In the genomic region with DNA sequence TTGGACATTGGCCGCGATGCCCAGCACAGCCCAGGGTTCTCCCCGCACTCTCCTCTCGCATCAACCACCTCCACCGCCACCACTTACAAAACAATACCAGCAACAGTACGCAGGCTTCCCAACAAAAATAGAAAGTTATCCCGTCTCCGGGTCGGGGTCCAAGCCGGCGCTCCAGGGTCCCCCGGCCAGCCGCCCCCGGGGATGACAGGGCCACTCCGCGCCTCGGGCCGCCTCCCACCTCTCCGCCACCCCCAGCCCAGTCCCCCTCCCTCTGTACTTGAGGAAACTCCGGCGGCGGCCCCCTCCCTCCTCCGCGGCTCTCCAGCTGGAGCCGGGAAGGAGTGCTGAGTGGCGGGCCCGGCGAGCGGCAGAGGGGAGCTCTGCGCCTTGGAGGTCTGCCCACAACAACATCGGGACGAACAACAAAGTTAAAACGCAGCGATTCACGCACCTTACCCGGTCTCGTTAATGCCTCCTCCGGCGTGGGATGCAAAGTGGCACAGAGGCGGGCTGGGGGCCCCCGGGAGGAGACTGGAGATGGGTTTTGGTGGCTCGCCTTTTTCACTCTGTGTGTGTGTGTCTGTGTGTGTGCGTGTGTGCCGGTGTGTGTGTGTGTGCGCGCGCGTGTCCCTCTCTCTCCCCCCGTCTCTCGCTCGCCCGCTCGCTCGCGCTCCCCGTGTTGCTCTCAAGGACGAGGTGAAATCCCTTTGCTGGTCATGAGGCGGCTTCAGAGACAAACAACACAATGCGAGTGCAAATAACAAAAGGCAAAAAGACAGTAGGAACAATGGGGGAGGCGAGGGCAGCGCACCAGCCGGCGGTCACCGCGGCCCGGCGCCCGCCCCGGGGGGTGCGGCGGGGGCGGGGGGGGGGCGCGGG, we compare ENCODE assay signal across 9 cellular contexts.
DNase-seq lines count a peak whose midpoint lies in the region; ATAC-seq and TF ChIP-seq lines count a peak whose summit lies in the region.
"Had no signal": no experiment of that assay in that cellular context is flagged by ENCODE, and none has a peak within 500 bp of the region (broad histone marks: within the 10 kb centered on the region; RNA-seq: fewer than 3 reads in every experiment).

No MANE protein-coding gene starts in this region.

- H3K4me1 Mint-ChIP-seq in activated CD8-positive, alpha-beta T cell treated with anti-CD3 and anti-CD28 coated beads, Interleukin-2, amount 10 ng/mL, durations not matched to agents 7 days and 5 days (ENCODE audit: low read depth) = peaks cover 16% of the 10 kb centered on the region
- H3K4me1 Mint-ChIP-seq in nephron progenitor cell = peaks cover 43% of the 10 kb centered on the region

- H3K9me3 Mint-ChIP-seq in activated CD8-positive, alpha-beta T cell treated with anti-CD3 and anti-CD28 coated beads, Interleukin-2, amount 10 ng/mL, durations not matched to agents 7 days and 5 days (ENCODE audit: insufficient read depth) = no peaks in the 10 kb centered on the region
- no peaks in the 10 kb centered on the region for H3K9me3 Mint-ChIP-seq in nephron progenitor cell

- CTCF ChIA-PET in activated CD8-positive, alpha-beta T cell treated with anti-CD3 and anti-CD28 coated beads, Interleukin-2, amount 10 ng/mL, durations not matched to agents 7 days and 5 days (lab: Charles Lee) = no interaction called here

- POLR2A ChIA-PET in activated CD8-positive, alpha-beta T cell treated with anti-CD3 and anti-CD28 coated beads, Interleukin-2, amount 10 ng/mL, durations not matched to agents 7 days and 5 days (lab: Charles Lee) = no interaction called here

- TF ChIP-seq CTCF in nephron progenitor cell (IDR thresholded peaks at IDR 0.05) = no peak

- no peaks in the 10 kb centered on the region for H3K36me3 Mint-ChIP-seq in activated CD8-positive, alpha-beta T cell treated with anti-CD3 and anti-CD28 coated beads, Interleukin-2, amount 10 ng/mL, durations not matched to agents 7 days and 5 days (ENCODE audit: low read depth)
- H3K36me3 Mint-ChIP-seq in nephron progenitor cell (ENCODE audit: low read depth) = no peaks in the 10 kb centered on the region

- H3K4me3 Mint-ChIP-seq in activated CD8-positive, alpha-beta T cell treated with anti-CD3 and anti-CD28 coated beads, Interleukin-2, amount 10 ng/mL, durations not matched to agents 7 days and 5 days = peak overlapping the region; percentile 59
- peak overlapping the region; percentile 95 for H3K4me3 Mint-ChIP-seq in nephron progenitor cell

- peak; percentile 52 to 83 (median 80) for DNase-seq in NCI-H1417 (lab: John Stamatoyannopoulos, UW)
- no peak for DNase-seq in NCI-H1417 treated with DMSO at 0.1 percent for 48 hours (lab: John Stamatoyannopoulos, UW)
- DNase-seq in M059J (ENCODE audit: low read depth) = peak; percentile 73
- peak; percentile 27 for DNase-seq in activated CD8-positive, alpha-beta T cell treated with anti-CD3 and anti-CD28 coated beads, Interleukin-2, amount 10 ng/mL, durations not matched to agents 7 days and 5 days
- peak; percentile 68 for DNase-seq in foreskin melanocyte
- DNase-seq in nephron progenitor cell = peak; percentile 77
- DNase-seq: DND-41 had no signal

- peaks cover 57% of the 10 kb centered on the region for H3K27me3 Mint-ChIP-seq in activated CD8-positive, alpha-beta T cell treated with anti-CD3 and anti-CD28 coated beads, Interleukin-2, amount 10 ng/mL, durations not matched to agents 7 days and 5 days (ENCODE audit: low read depth)
- H3K27me3 Mint-ChIP-seq in nephron progenitor cell (ENCODE audit: low read depth, poor library complexity) = peaks cover 10% of the 10 kb centered on the region

- H3K27ac Mint-ChIP-seq in activated CD8-positive, alpha-beta T cell treated with anti-CD3 and anti-CD28 coated beads, Interleukin-2, amount 10 ng/mL, durations not matched to agents 7 days and 5 days = no peak overlapping the region
- peak overlapping the region; percentile 93 for H3K27ac Mint-ChIP-seq in nephron progenitor cell

- peak; percentile 61 for ATAC-seq in activated CD8-positive, alpha-beta T cell treated with anti-CD3 and anti-CD28 coated beads, Interleukin-2, amount 10 ng/mL, durations not matched to agents 7 days and 5 days
- ATAC-seq in HG03196 (IDR thresholded peaks at IDR 0.05; ENCODE audit: unreplicated experiment) (no peak), GM19467 (IDR thresholded peaks at IDR 0.05; ENCODE audit: unreplicated experiment) (no peak)
